In genomic region chrX:150792949-150793527, GRCh38 we compare ENCODE assay signal across 25 cellular contexts.
DNase-seq lines count a peak whose midpoint lies in the region; ATAC-seq, FAIRE-seq and TF ChIP-seq lines count a peak whose summit lies in the region.
"Had no signal": no experiment of that assay in that cellular context is flagged by ENCODE, and none has a peak within 500 bp of the region (broad histone marks: within the 10 kb centered on the region; RNA-seq: fewer than 3 reads in every experiment).

No MANE protein-coding gene starts in this region.

- no peak for TF ChIP-seq EP300 in A549 (IDR thresholded peaks at IDR 0.05)

- H3K4me1 Mint-ChIP-seq in stimulated activated naive B cell treated with anti-CD40 and anti-IgM and Interleukin-4, amounts not matched to agents 10 μg/mL and 1 μg/mL and 100 μg/mL, for 72 hours: peaks cover 2 to 4% of the 10 kb centered on the region in 2 donors
- H3K4me1 Mint-ChIP-seq: CD14-positive monocyte; CD8-positive, alpha-beta memory T cell; GM23338; H9 had no signal

- H3K4me3 ChIP-seq in A549 (no peak overlapping the region), lower lobe of right lung (no peak overlapping the region), spleen (no peak overlapping the region), lower leg skin (ENCODE audit: low read depth, poor library complexity, severe bottlenecking) (no peak overlapping the region)
- H3K4me3 ChIP-seq: BLaER1 treated with 17β-estradiol and CSF1 and Interleukin-3, amounts not matched to agents 10 nM and 100 nM; GM23338 had no signal

- ATAC-seq in A549: no peak
- peak; percentile 50 to 66 for ATAC-seq in lower lobe of right lung
- ATAC-seq in stimulated activated naive B cell treated with anti-CD40 and anti-IgM and Interleukin-4, amounts not matched to agents 10 μg/mL and 1 μg/mL and 100 μg/mL, for 72 hours (replicated peaks): peak; percentile 38 to 42
- ATAC-seq: GM23338, HCT116 had no signal

- POLR2A ChIA-PET in A549 (lab: Yijun Ruan, JAX): no interaction called here

- no peak for TF ChIP-seq CTCF in A549 (IDR thresholded peaks at IDR 0.05)
- TF ChIP-seq CTCF in lower lobe of right lung (IDR thresholded peaks at IDR 0.05): no peak
- no peak for TF ChIP-seq CTCF in spleen (IDR thresholded peaks at IDR 0.05 in 8 of 11, conservative IDR thresholded peaks at IDR 0.05 in 3 of 11)
- no peak for TF ChIP-seq CTCF in lower leg skin (IDR thresholded peaks at IDR 0.05)

- H3K36me3 Mint-ChIP-seq in stimulated activated naive B cell treated with anti-CD40 and anti-IgM and Interleukin-4, amounts not matched to agents 10 μg/mL and 1 μg/mL and 100 μg/mL, for 72 hours: peaks cover 27 to 50% of the 10 kb centered on the region in 2 donors

- TF ChIP-seq POLR2A in A549 (IDR thresholded peaks at IDR 0.05; ENCODE audit: low read length) (no peak), erythroblast (IDR thresholded peaks at IDR 0.05; ENCODE audit: low read length) (no peak), spleen (IDR thresholded peaks at IDR 0.05) (no peak), lower leg skin (IDR thresholded peaks at IDR 0.05) (no peak)

- H3K9me3 Mint-ChIP-seq in stimulated activated naive B cell treated with anti-CD40 and anti-IgM and Interleukin-4, amounts not matched to agents 10 μg/mL and 1 μg/mL and 100 μg/mL, for 72 hours: peaks cover 1 to 7% of the 10 kb centered on the region in 2 donors
- H3K9me3 Mint-ChIP-seq: CD4-positive, alpha-beta T cell; GM23338 had no signal

- H3K27ac ChIP-seq in A549 (no peak overlapping the region), lower lobe of right lung (no peak overlapping the region), spleen (no peak overlapping the region)
- H3K27ac ChIP-seq: 22Rv1; BLaER1 treated with 17β-estradiol and CSF1 and Interleukin-3, amounts not matched to agents 10 nM and 100 nM had no signal

- H3K9me3 ChIP-seq in A549: no peaks in the 10 kb centered on the region
- no peaks in the 10 kb centered on the region for H3K9me3 ChIP-seq in lower lobe of right lung
- H3K9me3 ChIP-seq in spleen: no peaks in the 10 kb centered on the region
- H3K9me3 ChIP-seq: BE2C had no signal

- intact Hi-C loops in lower lobe of right lung (cut with DNase I) (no loop called here), spleen (cut with DNase I; ENCODE audit: low total_unique reads) (no loop called here), lower leg skin (cut with DNase I; ENCODE audit: low total_unique reads) (no loop called here)

- no peak overlapping the region for H3K4me3 Mint-ChIP-seq in stimulated activated naive B cell treated with anti-CD40 and anti-IgM and Interleukin-4, amounts not matched to agents 10 μg/mL and 1 μg/mL and 100 μg/mL, for 72 hours
- H3K4me3 Mint-ChIP-seq: CD14-positive monocyte; CD4-positive, alpha-beta T cell; CD8-positive, alpha-beta memory T cell; GM23338; H9 had no signal

- CTCF ChIA-PET in A549 (lab: Yijun Ruan, JAX): no interaction called here

- WGBS in A549 (ENCODE audit: missing lambda C conversion rate): 87% methylated on average over 5 of the region's 5 CpGs
- 65 to 95% (median 87%) methylated on average over 5 of the region's 5 CpGs for WGBS in spleen, 5 donors
- WGBS in lower leg skin, 2 donors: 77 to 100% methylated on average over 4 to 5 of the region's 5 CpGs

- H3K4me1 ChIP-seq in A549 (no peaks in the 10 kb centered on the region), lower lobe of right lung (no peaks in the 10 kb centered on the region), spleen (no peaks in the 10 kb centered on the region)
- H3K4me1 ChIP-seq: BE2C; BLaER1 treated with 17β-estradiol and CSF1 and Interleukin-3, amounts not matched to agents 10 nM and 100 nM had no signal

- peaks cover 4% of the 10 kb centered on the region for H3K36me3 ChIP-seq in lower lobe of right lung
- H3K36me3 ChIP-seq in spleen: peaks cover 0 to 69% (median 0%) of the 10 kb centered on the region in 6 donors
- H3K36me3 ChIP-seq: BE2C had no signal

- TF ChIP-seq RAD21 in A549 (conservative IDR thresholded peaks at IDR 0.05 in 1 of 2, IDR thresholded peaks at IDR 0.05 in 1 of 2): no peak

- no peak overlapping the region for H3K4me2 ChIP-seq in A549
- H3K4me2 ChIP-seq: BLaER1 treated with 17β-estradiol and CSF1 and Interleukin-3, amounts not matched to agents 10 nM and 100 nM; GM23338 had no signal

- H3K27me3 Mint-ChIP-seq in stimulated activated naive B cell treated with anti-CD40 and anti-IgM and Interleukin-4, amounts not matched to agents 10 μg/mL and 1 μg/mL and 100 μg/mL, for 72 hours: no peaks in the 10 kb centered on the region
- H3K27me3 Mint-ChIP-seq: CD4-positive, alpha-beta T cell had no signal

- DNase-seq in A549 (ENCODE audit: low read depth in 1 of 2, low spot score in 1 of 2) (peak in 1 of 2 experiments; percentile 6), erythroblast (lab: John Stamatoyannopoulos, UW) (peak; percentile 2 to 40), lower lobe of right lung (no peak), spleen (no peak), lower leg skin (ENCODE audit: low spot score in 2 of 2) (no peak), amniotic stem cell (lab: John Stamatoyannopoulos, UW) (no peak)
- no peak for DNase-seq in stimulated activated naive B cell treated with anti-CD40 and anti-IgM and Interleukin-4, amounts not matched to agents 10 μg/mL and 1 μg/mL and 100 μg/mL, for 72 hours
- DNase-seq: ACHN; AML-193; BE2C; CD4-positive, alpha-beta T cell; CD8-positive, alpha-beta memory T cell; DMS 273 treated with DMSO at 0.1 percent for 48 hours; DMS53; DMS79 treated with DMSO at 0.1 percent for 48 hours; GF-D8; H9 had no signal

- H3K27me3 ChIP-seq in lower lobe of right lung (ENCODE audit: low read depth) (no peaks in the 10 kb centered on the region), spleen (replicated peaks in 1 of 7) (no peaks in the 10 kb centered on the region)
- H3K27me3 ChIP-seq: BE2C; BLaER1 treated with 17β-estradiol and CSF1 and Interleukin-3, amounts not matched to agents 10 nM and 100 nM had no signal

- no peak overlapping the region for H3K27ac Mint-ChIP-seq in stimulated activated naive B cell treated with anti-CD40 and anti-IgM and Interleukin-4, amounts not matched to agents 10 μg/mL and 1 μg/mL and 100 μg/mL, for 72 hours
- H3K27ac Mint-ChIP-seq: CD4-positive, alpha-beta T cell; CD8-positive, alpha-beta memory T cell; GM23338 had no signal

- FAIRE-seq in A549 (lab: Jason Lieb, UNC): peak; percentile 32
- FAIRE-seq: A204.1, D721Med, GM18507 had no signal

TF ChIP-seq in A549, 52 proteins besides CTCF, POLR2A, EP300 and RAD21:
- no peak for TF ChIP-seq NFE2L2 (conservative IDR thresholded peaks at IDR 0.05; ENCODE audit: low read length)
- TF ChIP-seq MAFK (IDR thresholded peaks at IDR 0.05; ENCODE audit: partially characterized antibody): no peak
- no peak for TF ChIP-seq HDAC2 (IDR thresholded peaks at IDR 0.05)
- TF ChIP-seq EHMT2 (IDR thresholded peaks at IDR 0.05; ENCODE audit: low read depth): no peak
- no peak for TF ChIP-seq RARB (CRISPR knock-in tag; IDR thresholded peaks at IDR 0.05)
- no peak for TF ChIP-seq NR3C1 (IDR thresholded peaks at IDR 0.05)
- no peak for TF ChIP-seq CBX2 (IDR thresholded peaks at IDR 0.05; ENCODE audit: borderline replicate concordance, low read depth)
- no peak for TF ChIP-seq ATOH8 (CRISPR knock-in tag; IDR thresholded peaks at IDR 0.05; ENCODE audit: low read depth)
- TF ChIP-seq HOXB13 (CRISPR knock-in tag; IDR thresholded peaks at IDR 0.05; ENCODE audit: low read depth): no peak
- TF ChIP-seq GATA3 (IDR thresholded peaks at IDR 0.05; ENCODE audit: borderline replicate concordance): no peak
- TF ChIP-seq ESRRA (IDR thresholded peaks at IDR 0.05; ENCODE audit: borderline replicate concordance, low read length): no peak
- TF ChIP-seq SREBF2 (IDR thresholded peaks at IDR 0.05): no peak
- TF ChIP-seq E2F6 (IDR thresholded peaks at IDR 0.05; ENCODE audit: borderline replicate concordance, low read depth): no peak
- TF ChIP-seq CBX8 (IDR thresholded peaks at IDR 0.05): no peak
- TF ChIP-seq TP53 (CRISPR knock-in tag; IDR thresholded peaks at IDR 0.05): no peak
- TF ChIP-seq BCL3 (IDR thresholded peaks at IDR 0.05): no peak

Comparison
In these comparisons a context has a peak if more than half of its experiments do, and no peak if none do; other contexts are left out.
1. ATAC-seq: peak in lower lobe of right lung (2 of 2) and stimulated activated naive B cell treated with anti-CD40 and anti-IgM and Interleukin-4, amounts not matched to agents 10 μg/mL and 1 μg/mL and 100 μg/mL, for 72 hours (2 of 2); none in A549 (0 of 2).
2. DNase-seq: peak in erythroblast (2 of 2); none in lower lobe of right lung (single experiment), stimulated activated naive B cell treated with anti-CD40 and anti-IgM and Interleukin-4, amounts not matched to agents 10 μg/mL and 1 μg/mL and 100 μg/mL, for 72 hours (single experiment), spleen (single experiment), lower leg skin (0 of 2) and amniotic stem cell (single experiment).